Comparison of ENCODE assay signal across 1 cellular context in genomic region chr16:79317521-79317920, GRCh38.
TF ChIP-seq lines count a peak whose summit lies in the region.

No MANE protein-coding gene starts in this region.

TF ChIP-seq in GM23338, 12 proteins besides CTCF, POLR2A, EP300 and RAD21 (continued from another document):
- TF ChIP-seq ZNF462 (CRISPR knock-in tag; IDR thresholded peaks at IDR 0.05) (no peak), POLR2AphosphoS5 (IDR thresholded peaks at IDR 0.05; ENCODE audit: low read depth) (no peak), STAT1 (IDR thresholded peaks at IDR 0.05; ENCODE audit: unreplicated experiment) (no peak), ETS1 (IDR thresholded peaks at IDR 0.05) (no peak)
